8 cellular contexts compared by ENCODE assay signal in genomic region chrX:12080265-12080664, GRCh38. TPM values are rescaled to one million over a fixed set of nuclear protein-coding genes. Genes with fewer than 3 reads are reported as not detected.
DNase-seq lines count a peak whose midpoint lies in the region; ATAC-seq, FAIRE-seq and TF ChIP-seq lines count a peak whose summit lies in the region.

No MANE protein-coding gene starts in this region.

- CTCF ChIA-PET in GM12878 (lab: Yijun Ruan, JAX): interaction anchor here (0.6 to 1.7 kb wide), 18 partner anchors 8 to 691 kb away, joined by 3 to 18 read pairs (median 3); no protein-coding TSS in a partner anchor
- CTCF ChIA-PET in naive thymus-derived CD4-positive, alpha-beta T cell (lab: Charles Lee): no interaction called here

- H3K4ac ChIP-seq in mesendoderm (ENCODE audit: low read depth, low read length): no peak overlapping the region

- no peak overlapping the region for H2BK5ac ChIP-seq in mesendoderm (ENCODE audit: low read length)

- no peak overlapping the region for H4K8ac ChIP-seq in mesendoderm (ENCODE audit: low read depth, low read length)

- in situ Hi-C loops in GM12878 (cut with MboI): loop anchor here (25.0 kb wide), 1 partner anchor 832 kb away; the partner anchor contains the start of gene TLR8

- no peaks in the 10 kb centered on the region for H3K36me3 ChIP-seq in GM12878 (ENCODE audit: control insufficient read depth in 2 of 2, insufficient read depth in 2 of 2, low read length in 1 of 2)
- H3K36me3 ChIP-seq in mesendoderm (ENCODE audit: control insufficient read depth, insufficient read depth, low read length): no peaks in the 10 kb centered on the region
- no peaks in the 10 kb centered on the region for H3K36me3 ChIP-seq in naive thymus-derived CD4-positive, alpha-beta T cell (ENCODE audit: control insufficient read depth in 2 of 3, insufficient read depth in 3 of 3, low read length in 3 of 3)
- no peaks in the 10 kb centered on the region for H3K36me3 ChIP-seq in effector memory CD4-positive, alpha-beta T cell (ENCODE audit: control insufficient read depth, insufficient read depth, low read length)

- H3K56ac ChIP-seq in mesendoderm (ENCODE audit: low read length): no peak overlapping the region

- POLR2A ChIA-PET in GM12878 (lab: Charles Lee): interaction anchor here (0.6 kb wide), 1 partner anchor 933 kb away, joined by 3 read pairs; no protein-coding TSS in a partner anchor
- POLR2A ChIA-PET in naive thymus-derived CD4-positive, alpha-beta T cell (lab: Charles Lee): no interaction called here

- no peak overlapping the region for H3K18ac ChIP-seq in mesendoderm (ENCODE audit: low read length)

- H4K20me1 ChIP-seq in GM12878 (ENCODE audit: control insufficient read depth, insufficient read depth): no peaks in the 10 kb centered on the region

- 0% methylated on average over 1 of the region's 1 CpG for WGBS in GM12878 (ENCODE audit: insufficient coverage, insufficient replicate concordance, low lambda C conversion rate, missing lambda C conversion rate)
- WGBS in mesendoderm (ENCODE audit: extremely low coverage, insufficient coverage, low lambda C conversion rate): no CpG with 5 or more reads among the region's 1 CpG

- peak; percentile 29 for DNase-seq in NCI-H510A treated with DMSO at 0.1 percent for 48 hours (lab: John Stamatoyannopoulos, UW)
- no peak for DNase-seq in NCI-H510A (lab: John Stamatoyannopoulos, UW)
- DNase-seq in NCI-H1092 (lab: John Stamatoyannopoulos, UW): peak; percentile 35
- no peak for DNase-seq in GM12878 (ENCODE audit: low read depth, low spot score)
- peak; percentile 52 for DNase-seq in mesendoderm
- DNase-seq in activated CD4-positive, alpha-beta T cell treated with anti-CD3 and anti-CD28 coated beads, Interleukin-2, amount 10 ng/mL, durations not matched to agents 24 days and 14 days: no peak
- DNase-seq in naive thymus-derived CD4-positive, alpha-beta T cell: no peak
- no peak for DNase-seq in effector memory CD4-positive, alpha-beta T cell

- peak; percentile 66 for ATAC-seq in GM12878
- no peak for ATAC-seq in naive thymus-derived CD4-positive, alpha-beta T cell

- no TSS peak for BruUV-seq in GM12878 (replicated peaks; lab: Mats Ljungman, UMichigan)

- H3K79me1 ChIP-seq in mesendoderm (ENCODE audit: low read length): no peaks in the 10 kb centered on the region

- no peak overlapping the region for H3K27ac Mint-ChIP-seq in activated CD4-positive, alpha-beta T cell treated with anti-CD3 and anti-CD28 coated beads, Interleukin-2, amount 10 ng/mL, durations not matched to agents 24 days and 14 days
- H3K27ac Mint-ChIP-seq in naive thymus-derived CD4-positive, alpha-beta T cell: no peak overlapping the region

- peak; percentile 83 for FAIRE-seq in GM12878 (lab: Jason Lieb, UNC)

- H2AFZ ChIP-seq in GM12878 (ENCODE audit: control insufficient read depth, low read depth, low read length): no peak overlapping the region

- H3K27ac ChIP-seq in GM12878 (ENCODE audit: control insufficient read depth, insufficient read depth) (no peak overlapping the region), mesendoderm (ENCODE audit: low read depth, low read length) (no peak overlapping the region)
- H3K27ac ChIP-seq in naive thymus-derived CD4-positive, alpha-beta T cell (ENCODE audit: low read depth, low read length): no peak overlapping the region
- no peak overlapping the region for H3K27ac ChIP-seq in effector memory CD4-positive, alpha-beta T cell (ENCODE audit: insufficient read depth, low read length, poor library complexity, severe bottlenecking)

- no peaks in the 10 kb centered on the region for H3K36me3 Mint-ChIP-seq in activated CD4-positive, alpha-beta T cell treated with anti-CD3 and anti-CD28 coated beads, Interleukin-2, amount 10 ng/mL, durations not matched to agents 24 days and 14 days (ENCODE audit: low read depth)
- no peaks in the 10 kb centered on the region for H3K36me3 Mint-ChIP-seq in naive thymus-derived CD4-positive, alpha-beta T cell

- H3K23ac ChIP-seq in mesendoderm (ENCODE audit: low read length): no peak overlapping the region

- H4K5ac ChIP-seq in mesendoderm (ENCODE audit: low read length): no peak overlapping the region

- no peak for TF ChIP-seq POLR2A in GM12878 (IDR thresholded peaks at IDR 0.05; ENCODE audit: low read depth, low read length)

- H3K4me3 ChIP-seq in GM12878 (no peak overlapping the region), mesendoderm (ENCODE audit: low read length) (no peak overlapping the region)
- H3K4me3 ChIP-seq in naive thymus-derived CD4-positive, alpha-beta T cell (ENCODE audit: low read length): no peak overlapping the region
- H3K4me3 ChIP-seq in effector memory CD4-positive, alpha-beta T cell (ENCODE audit: insufficient read depth, low read depth, low read length, poor library complexity, severe bottlenecking): no peak overlapping the region

- H3K4me1 ChIP-seq in GM12878 (ENCODE audit: control insufficient read depth, insufficient read depth, low read length) (no peaks in the 10 kb centered on the region), mesendoderm (ENCODE audit: control insufficient read depth, low read depth, low read length) (no peaks in the 10 kb centered on the region)
- no peaks in the 10 kb centered on the region for H3K4me1 ChIP-seq in naive thymus-derived CD4-positive, alpha-beta T cell (ENCODE audit: control insufficient read depth in 2 of 2, insufficient read depth in 2 of 2, low read length in 2 of 2)
- H3K4me1 ChIP-seq in effector memory CD4-positive, alpha-beta T cell (ENCODE audit: control insufficient read depth, insufficient read depth, low read length, poor library complexity, severe bottlenecking): no peaks in the 10 kb centered on the region

- no peak for TF ChIP-seq EP300 in GM12878 (IDR thresholded peaks at IDR 0.05; ENCODE audit: borderline replicate concordance in 1 of 2, control insufficient read depth in 1 of 2, low read depth in 2 of 2, low read length in 2 of 2)

- RAD21 ChIA-PET in GM12878 (lab: Charles Lee; ENCODE audit: unreplicated experiment): interaction anchor here (1.6 kb wide), 1 partner anchor 621 kb away, joined by 12 read pairs; no protein-coding TSS in a partner anchor

- H3K9ac ChIP-seq in GM12878 (ENCODE audit: control insufficient read depth, insufficient read depth, low read length): no peak overlapping the region
- no peak overlapping the region for H3K9ac ChIP-seq in mesendoderm (ENCODE audit: low read length)

- no peaks in the 10 kb centered on the region for H3K9me3 ChIP-seq in GM12878 (replicated peaks; ENCODE audit: control insufficient read depth, insufficient read depth, low read length)
- no peaks in the 10 kb centered on the region for H3K9me3 ChIP-seq in naive thymus-derived CD4-positive, alpha-beta T cell (ENCODE audit: control insufficient read depth in 2 of 3, low read length in 3 of 3)
- H3K9me3 ChIP-seq in effector memory CD4-positive, alpha-beta T cell (ENCODE audit: control insufficient read depth, low read length): no peaks in the 10 kb centered on the region

- H3K4me1 Mint-ChIP-seq in activated CD4-positive, alpha-beta T cell treated with anti-CD3 and anti-CD28 coated beads, Interleukin-2, amount 10 ng/mL, durations not matched to agents 24 days and 14 days: no peaks in the 10 kb centered on the region
- H3K4me1 Mint-ChIP-seq in naive thymus-derived CD4-positive, alpha-beta T cell: no peaks in the 10 kb centered on the region

- intact Hi-C loops in GM12878 (cut with micrococcal nuclease; ENCODE audit: unreplicated experiment): loop anchor here (1.0 to 10.0 kb wide), 2 partner anchors 621 to 695 kb away; no protein-coding TSS in a partner anchor
- intact Hi-C loops in activated CD4-positive, alpha-beta T cell treated with anti-CD3 and anti-CD28 coated beads, Interleukin-2, amount 10 ng/mL, durations not matched to agents 24 days and 14 days (cut with micrococcal nuclease): no loop called here
- intact Hi-C loops in naive thymus-derived CD4-positive, alpha-beta T cell (cut with micrococcal nuclease): loop anchor here in 1 of 2 donors (2.0 kb wide), 1 partner anchor 621 kb away; no protein-coding TSS in a partner anchor

- H2BK15ac ChIP-seq in mesendoderm (replicated peaks; ENCODE audit: low read depth): no peak overlapping the region

- H3K4me3 Mint-ChIP-seq in activated CD4-positive, alpha-beta T cell treated with anti-CD3 and anti-CD28 coated beads, Interleukin-2, amount 10 ng/mL, durations not matched to agents 24 days and 14 days: no peak overlapping the region
- H3K4me3 Mint-ChIP-seq in naive thymus-derived CD4-positive, alpha-beta T cell: no peak overlapping the region

- no peak overlapping the region for H2AK5ac ChIP-seq in mesendoderm (ENCODE audit: low read length)

- H3K27me3 ChIP-seq in GM12878 (replicated peaks in 1 of 2; ENCODE audit: control insufficient read depth in 2 of 2, insufficient read depth in 2 of 2, low read length in 1 of 2) (no peaks in the 10 kb centered on the region; a peak in 1 of 4 replicates), mesendoderm (ENCODE audit: insufficient read depth, low read length, poor library complexity) (no peaks in the 10 kb centered on the region)
- H3K27me3 ChIP-seq in naive thymus-derived CD4-positive, alpha-beta T cell (ENCODE audit: control insufficient read depth in 2 of 2, insufficient read depth in 2 of 2, low read length in 2 of 2): no peaks in the 10 kb centered on the region
- H3K27me3 ChIP-seq in effector memory CD4-positive, alpha-beta T cell (replicated peaks; ENCODE audit: control insufficient read depth, insufficient read depth, low read length, poor library complexity, severe bottlenecking): no peaks in the 10 kb centered on the region

- no peak overlapping the region for H2BK120ac ChIP-seq in mesendoderm (ENCODE audit: low read depth, low read length)

- H3K79me2 ChIP-seq in GM12878 (ENCODE audit: control insufficient read depth, insufficient read depth, low read length): no peaks in the 10 kb centered on the region
- no peaks in the 10 kb centered on the region for H3K79me2 ChIP-seq in mesendoderm (ENCODE audit: control insufficient read depth, insufficient read depth, low read length)

- H3K9me3 Mint-ChIP-seq in activated CD4-positive, alpha-beta T cell treated with anti-CD3 and anti-CD28 coated beads, Interleukin-2, amount 10 ng/mL, durations not matched to agents 24 days and 14 days: no peaks in the 10 kb centered on the region
- peaks cover 0 to 5% (median 2%) of the 10 kb centered on the region in 11 donors for H3K9me3 Mint-ChIP-seq in naive thymus-derived CD4-positive, alpha-beta T cell

- SMC1A ChIA-PET in GM12878 (lab: Charles Lee; ENCODE audit: uncharacterized antibody, unreplicated experiment): interaction anchor here (0.9 to 2.3 kb wide), 3 partner anchors 74 to 621 kb away, joined by 3 to 16 read pairs (median 3); no protein-coding TSS in a partner anchor

- peak; percentile 49 to 55 (median 54); a peak in 5 of 6 replicates for TF ChIP-seq CTCF in GM12878 (IDR thresholded peaks at IDR 0.05 in 2 of 3, conservative IDR thresholded peaks at IDR 0.05 in 1 of 3; ENCODE audit: control insufficient read depth in 2 of 3, extremely low read depth in 1 of 3, insufficient read depth in 1 of 3, low read depth in 3 of 3, low read length in 3 of 3)

- TF ChIP-seq RAD21 in GM12878 (IDR thresholded peaks at IDR 0.05; ENCODE audit: insufficient read depth, low read depth, low read length): peak; percentile 76

- H3K4me2 ChIP-seq in GM12878 (ENCODE audit: control insufficient read depth, insufficient read depth): no peak overlapping the region
- H3K4me2 ChIP-seq in mesendoderm (ENCODE audit: low read length): no peak overlapping the region

- H3K27me3 Mint-ChIP-seq in activated CD4-positive, alpha-beta T cell treated with anti-CD3 and anti-CD28 coated beads, Interleukin-2, amount 10 ng/mL, durations not matched to agents 24 days and 14 days: no peaks in the 10 kb centered on the region
- peaks cover 0 to 8% (median 4%) of the 10 kb centered on the region in 5 donors for H3K27me3 Mint-ChIP-seq in naive thymus-derived CD4-positive, alpha-beta T cell

RNA-seq across cellular contexts. Expression of gene FRMPD4, which starts 58.0 kb away (rescaled TPM):
- total RNA-seq in GM12878 (2013; cell fraction: nucleolus; rRNA removed): 0.15 and 0.27 TPM in 2 replicates
- not detected in 2 replicates for total RNA-seq in GM12878 (2014; rRNA removed)
- not detected in 2 replicates for total RNA-seq in GM12878 (2014; rRNA removed; fragmentation: Illumina TruSeq; extraction: Trizol)
- total RNA-seq in GM12878 (2021): not detected in 2 replicates
- polyA plus RNA-seq in GM12878 (2011; ENCODE audit: low read depth): not detected
- polyA plus RNA-seq in GM12878 (2011; rRNA removed): not detected in 2 replicates
- 0.01 and 0.02 TPM in 2 replicates for polyA plus RNA-seq in GM12878 (2011; cell fraction: cytosol; rRNA removed)
- 0.01 and 0.03 TPM in 2 replicates for polyA plus RNA-seq in GM12878 (2011; cell fraction: nucleus; rRNA removed)
- polyA plus RNA-seq in GM12878 (2012): not detected in 2 replicates
- polyA plus RNA-seq in GM12878 (2014; fragmentation: Illumina TruSeq; extraction: Trizol): not detected in 2 replicates
- not detected for polyA plus RNA-seq in GM12878 (2014; fragmentation: Nextera tagmentation; extraction: Ambion mirVana)
- polyA plus RNA-seq in GM12878 (2014; rRNA removed): not detected in 2 replicates
- polyA plus RNA-seq in GM12878 (2016; fragmentation: Nextera tagmentation; extraction: Ambion mirVana): not detected
- under 0.01 TPM in 1 of 2 replicates, not detected in the other for polyA minus RNA-seq in GM12878 (2011; rRNA and poly(A)+ RNA removed)
- not detected in 2 replicates for polyA minus RNA-seq in GM12878 (2011; cell fraction: cytosol; rRNA and poly(A)+ RNA removed)
- not detected in 2 replicates for polyA minus RNA-seq in GM12878 (2011; cell fraction: nucleus; rRNA and poly(A)+ RNA removed)
- 0.08 TPM for polyA plus RNA-seq in mesendoderm (2013, experiment 1 of 2)
- polyA plus RNA-seq in mesendoderm (2013, experiment 2 of 2): 0.10 TPM
- not detected in 2 replicates for total RNA-seq in activated CD4-positive, alpha-beta T cell treated with anti-CD3 and anti-CD28 coated beads, Interleukin-2, amount 10 ng/mL, durations not matched to agents 24 days and 14 days
- total RNA-seq in naive thymus-derived CD4-positive, alpha-beta T cell: not detected
- not detected for polyA plus RNA-seq in naive thymus-derived CD4-positive, alpha-beta T cell

Comparison
In these comparisons a context has a peak if more than half of its experiments do, and no peak if none do; other contexts are left out.
1. DNase-seq: peak in NCI-H510A treated with DMSO at 0.1 percent for 48 hours (single experiment), NCI-H1092 (single experiment) and mesendoderm (single experiment); none in NCI-H510A (single experiment), GM12878 (single experiment), activated CD4-positive, alpha-beta T cell treated with anti-CD3 and anti-CD28 coated beads, Interleukin-2, amount 10 ng/mL, durations not matched to agents 24 days and 14 days (single experiment), naive thymus-derived CD4-positive, alpha-beta T cell (0 of 9) and effector memory CD4-positive, alpha-beta T cell (0 of 3).